ENCODE assay signal across 10 cellular contexts in genomic region chr18:39799010-39799409, GRCh38.
A peak's percentile ranks its signal among the peaks of the same experiment; 100 is the strongest.
DNase-seq lines count a peak whose midpoint lies in the region; ATAC-seq and TF ChIP-seq lines count a peak whose summit lies in the region.
"Had no signal": no experiment of that assay in that cellular context is flagged by ENCODE, and none has a peak within 500 bp of the region (broad histone marks: within the 10 kb centered on the region; RNA-seq: fewer than 3 reads in every experiment).

No MANE protein-coding gene starts in this region.

- ATAC-seq in GM18498 (IDR thresholded peaks at IDR 0.05; ENCODE audit: unreplicated experiment) = no peak

- TF ChIP-seq CTCF in epithelial cell of esophagus (IDR thresholded peaks at IDR 0.05; ENCODE audit: insufficient read depth, low read depth, low read length, missing control alignments) = no peak

- peak overlapping the region; percentile 83 for H3K4me3 ChIP-seq in epithelial cell of esophagus (ENCODE audit: low read length)
- H3K4me3 ChIP-seq: SJSA1 had no signal

- DNase-seq in NCI-H1417 (lab: John Stamatoyannopoulos, UW) = peak in 2 of 3 experiments; percentile 24 to 26
- no peak for DNase-seq in NCI-H1417 treated with DMSO at 0.1 percent for 48 hours (lab: John Stamatoyannopoulos, UW)
- DNase-seq in NCI-H446 (lab: John Stamatoyannopoulos, UW) = peak; percentile 42 to 80
- peak; percentile 75 for DNase-seq in epithelial cell of esophagus (ENCODE audit: low read depth)
- DNase-seq in renal cortical epithelial cell (ENCODE audit: low read depth) = peak; percentile 6
- no peak for DNase-seq in cerebellum (ENCODE audit: low spot score)
- DNase-seq in GM19238 (ENCODE audit: insufficient read length, low spot score) = no peak
- DNase-seq: effector CD8-positive, alpha-beta T cell had no signal

Comparison
In these comparisons a context has a peak if more than half of its experiments do, and no peak if none do; other contexts are left out.
1. DNase-seq: peak in NCI-H1417 (2 of 3), NCI-H446 (2 of 2), epithelial cell of esophagus (single experiment) and renal cortical epithelial cell (single experiment); none in NCI-H1417 treated with DMSO at 0.1 percent for 48 hours (single experiment), cerebellum (single experiment) and GM19238 (single experiment).